16 cellular contexts compared by ENCODE assay signal in genomic region chr6:31179896-31180295, GRCh38. TPM values are rescaled to one million over a fixed set of nuclear protein-coding genes. Genes with fewer than 3 reads are reported as not detected.
DNase-seq lines count a peak whose midpoint lies in the region; ATAC-seq and TF ChIP-seq lines count a peak whose summit lies in the region.
"Had no signal": no experiment of that assay in that cellular context is flagged by ENCODE, and none has a peak within 500 bp of the region (broad histone marks: within the 10 kb centered on the region; RNA-seq: fewer than 3 reads in every experiment).

No MANE protein-coding gene starts in this region.

- intact Hi-C loops in stomach (cut with DNase I; ENCODE audit: low total_unique reads): no loop called here
- intact Hi-C loops in head of caudate nucleus (cut with DNase I): no loop called here

- 90 to 98% (median 95%) methylated on average over 8 of the region's 8 CpGs for WGBS in stomach, 5 donors

- H3K9me3 ChIP-seq in stomach: no peaks in the 10 kb centered on the region
- H3K9me3 ChIP-seq: ovary, suprapubic skin had no signal

- TF ChIP-seq POLR2A in stomach (IDR thresholded peaks at IDR 0.05): no peak

- H3K36me3 Mint-ChIP-seq in activated T-cell treated with anti-CD3 and anti-CD28 coated beads, Interleukin-2, amount 50 U/mL, for 72 hours (ENCODE audit: insufficient read depth in 2 of 2): no peaks in the 10 kb centered on the region
- no peaks in the 10 kb centered on the region for H3K36me3 Mint-ChIP-seq in activated naive CD8-positive, alpha-beta T cell treated with anti-CD3 and anti-CD28 coated beads for 36 hours
- H3K36me3 Mint-ChIP-seq in immature natural killer cell: no peaks in the 10 kb centered on the region

- TF ChIP-seq CTCF in stomach (IDR thresholded peaks at IDR 0.05): no peak

- no peak overlapping the region for H3K27ac Mint-ChIP-seq in activated T-cell treated with anti-CD3 and anti-CD28 coated beads, Interleukin-2, amount 50 U/mL, for 72 hours
- H3K27ac Mint-ChIP-seq in activated naive CD8-positive, alpha-beta T cell treated with anti-CD3 and anti-CD28 coated beads for 36 hours: no peak overlapping the region
- no peak overlapping the region for H3K27ac Mint-ChIP-seq in immature natural killer cell

- H3K4me3 Mint-ChIP-seq in activated T-cell treated with anti-CD3 and anti-CD28 coated beads, Interleukin-2, amount 50 U/mL, for 72 hours: peak overlapping the region; percentile 73 to 85
- H3K4me3 Mint-ChIP-seq in activated naive CD8-positive, alpha-beta T cell treated with anti-CD3 and anti-CD28 coated beads for 36 hours: peak overlapping the region; percentile 81
- peak overlapping the region; percentile 60 to 87 (median 83) for H3K4me3 Mint-ChIP-seq in immature natural killer cell

- H3K27ac ChIP-seq in stomach: peak overlapping the region in 2 of 5 donors; percentile 52 to 55
- H3K27ac ChIP-seq: cardiac muscle cell, ovary, suprapubic skin had no signal

- peaks cover 0 to 34% (median 20%) of the 10 kb centered on the region in 4 donors for H3K36me3 ChIP-seq in stomach
- H3K36me3 ChIP-seq: cardiac muscle cell, ovary had no signal

- peak overlapping the region in 3 of 4 donors; percentile 12 to 47 (median 32) for H3K4me3 ChIP-seq in stomach
- H3K4me3 ChIP-seq: cardiac muscle cell had no signal

- no peaks in the 10 kb centered on the region for H3K27me3 Mint-ChIP-seq in activated T-cell treated with anti-CD3 and anti-CD28 coated beads, Interleukin-2, amount 50 U/mL, for 72 hours (ENCODE audit: low read depth)
- no peaks in the 10 kb centered on the region for H3K27me3 Mint-ChIP-seq in activated naive CD8-positive, alpha-beta T cell treated with anti-CD3 and anti-CD28 coated beads for 36 hours
- peaks cover 0 to 6% (median 3%) of the 10 kb centered on the region in 3 donors for H3K27me3 Mint-ChIP-seq in immature natural killer cell (ENCODE audit: low read depth in 3 of 3)

- peaks cover 25% of the 10 kb centered on the region for H3K4me1 Mint-ChIP-seq in activated T-cell treated with anti-CD3 and anti-CD28 coated beads, Interleukin-2, amount 50 U/mL, for 72 hours (ENCODE audit: low read depth)
- peaks cover 5% of the 10 kb centered on the region for H3K4me1 Mint-ChIP-seq in activated naive CD8-positive, alpha-beta T cell treated with anti-CD3 and anti-CD28 coated beads for 36 hours
- H3K4me1 Mint-ChIP-seq in immature natural killer cell: peaks cover 9 to 19% of the 10 kb centered on the region in 2 donors

- no peak for TF ChIP-seq EP300 in stomach (IDR thresholded peaks at IDR 0.05)

- H3K4me1 ChIP-seq in stomach: peaks cover 33 to 55% (median 47%) of the 10 kb centered on the region in 4 donors

- no peak for DNase-seq in activated T-cell treated with anti-CD3 and anti-CD28 coated beads, Interleukin-2, amount 50 U/mL, for 72 hours
- no peak for DNase-seq in activated T-cell treated with anti-CD3 and anti-CD28 coated beads, Interleukin-2, amount 50 U/mL, for 1 hour
- DNase-seq in activated naive CD8-positive, alpha-beta T cell treated with anti-CD3 and anti-CD28 coated beads for 36 hours: no peak
- no peak for DNase-seq in immature natural killer cell
- no peak for DNase-seq in stomach
- DNase-seq in SHP77 treated with DMSO at 0.1 percent for 48 hours (lab: John Stamatoyannopoulos, UW): no peak
- no peak for DNase-seq in head of caudate nucleus
- DNase-seq: OCI-M1 had no signal

- no peak for ATAC-seq in activated T-cell treated with anti-CD3 and anti-CD28 coated beads, Interleukin-2, amount 50 U/mL, for 72 hours (replicated peaks in 1 of 2)
- no peak for ATAC-seq in HG02981 (IDR thresholded peaks at IDR 0.05; ENCODE audit: unreplicated experiment)

- H3K27me3 ChIP-seq in stomach: no peaks in the 10 kb centered on the region
- H3K27me3 ChIP-seq: cardiac muscle cell, ovary, suprapubic skin had no signal

- no peaks in the 10 kb centered on the region for H3K9me3 Mint-ChIP-seq in activated T-cell treated with anti-CD3 and anti-CD28 coated beads, Interleukin-2, amount 50 U/mL, for 72 hours
- H3K9me3 Mint-ChIP-seq in activated naive CD8-positive, alpha-beta T cell treated with anti-CD3 and anti-CD28 coated beads for 36 hours: no peaks in the 10 kb centered on the region
- no peaks in the 10 kb centered on the region for H3K9me3 Mint-ChIP-seq in immature natural killer cell

RNA-seq across cellular contexts. Expression of gene POU5F1, which starts 9.4 kb away (rescaled TPM):
- total RNA-seq in activated T-cell treated with anti-CD3 and anti-CD28 coated beads, Interleukin-2, amount 50 U/mL, for 72 hours: under 1 TPM in 1 of 2 donors, not detected in 1; 0.09 TPM
- not detected for total RNA-seq in activated naive CD8-positive, alpha-beta T cell treated with anti-CD3 and anti-CD28 coated beads for 36 hours
- polyA plus RNA-seq in immature natural killer cell: under 1 TPM in 1 of 3 donors, not detected in 2; 0.15 TPM
- 100 to 1,000 TPM in 2 of 5 donors, 10 to 100 TPM in 2, not detected in 1; 47.5 to 155 (median 113) TPM for total RNA-seq in stomach
- 10 to 100 TPM in 1 of 3 donors, 1 to 10 TPM in 2; 2.6 to 13.0 (median 6.5) TPM for polyA plus RNA-seq in stomach
- total RNA-seq: A673, glomerular endothelial cell had no signal
- polyA plus RNA-seq: cardiac muscle cell had no signal

RNA-seq across cellular contexts. Expression of gene TCF19, which starts 21.5 kb away (rescaled TPM):
- total RNA-seq in activated T-cell treated with anti-CD3 and anti-CD28 coated beads, Interleukin-2, amount 50 U/mL, for 72 hours: 10 to 100 TPM; 63.8 to 82.7 TPM
- 10 to 100 TPM; 86.1 to 89.8 TPM for total RNA-seq in activated naive CD8-positive, alpha-beta T cell treated with anti-CD3 and anti-CD28 coated beads for 36 hours
- polyA plus RNA-seq in immature natural killer cell: 10 to 100 TPM in 2 of 3 donors, 1 to 10 TPM in 1; 9.4 to 13.7 (median 12.7) TPM
- 10 to 100 TPM in 1 of 5 donors, 1 to 10 TPM in 4; 5.8 to 16.1 (median 7.1) TPM for total RNA-seq in stomach
- polyA plus RNA-seq in stomach: 1 to 10 TPM; 5.0 to 7.7 (median 7.7) TPM

RNA-seq across cellular contexts. Expression of gene CCHCR1, which starts 22.3 kb away (rescaled TPM):
- 10 to 100 TPM; 47.5 to 64.2 TPM for total RNA-seq in activated T-cell treated with anti-CD3 and anti-CD28 coated beads, Interleukin-2, amount 50 U/mL, for 72 hours
- 10 to 100 TPM; 43.0 to 46.6 TPM for total RNA-seq in activated naive CD8-positive, alpha-beta T cell treated with anti-CD3 and anti-CD28 coated beads for 36 hours
- polyA plus RNA-seq in immature natural killer cell (1 to 10 TPM in 2 of 3 donors, under 1 TPM in 1; 0.42 to 6.1 (median 4.8) TPM), stomach (10 to 100 TPM; 11.8 to 21.0 (median 12.3) TPM)
- total RNA-seq in stomach: 100 to 1,000 TPM in 1 of 5 donors, 10 to 100 TPM in 3, 1 to 10 TPM in 1; 9.7 to 201 (median 24.5) TPM

RNA-seq across cellular contexts. Expression of gene PSORS1C2, which starts 41.0 kb away (rescaled TPM):
- not detected for total RNA-seq in activated T-cell treated with anti-CD3 and anti-CD28 coated beads, Interleukin-2, amount 50 U/mL, for 72 hours
- total RNA-seq in activated naive CD8-positive, alpha-beta T cell treated with anti-CD3 and anti-CD28 coated beads for 36 hours: not detected
- polyA plus RNA-seq in immature natural killer cell (not detected), stomach (1 to 10 TPM in 1 of 3 donors, not detected in 2; 1.6 TPM)
- total RNA-seq in stomach: under 1 TPM in 1 of 5 donors, not detected in 4; 0.73 TPM
- total RNA-seq: A673, cardiac muscle cell, Daoy, glomerular endothelial cell, LHCN-M2, ovary had no signal
- polyA plus RNA-seq: cardiac muscle cell, ovary had no signal

RNA-seq across cellular contexts. Expression of gene CDSN, which starts 59.6 kb away (rescaled TPM):
- not detected for total RNA-seq in activated T-cell treated with anti-CD3 and anti-CD28 coated beads, Interleukin-2, amount 50 U/mL, for 72 hours
- total RNA-seq in activated naive CD8-positive, alpha-beta T cell treated with anti-CD3 and anti-CD28 coated beads for 36 hours: not detected
- polyA plus RNA-seq in immature natural killer cell (not detected), stomach (under 1 TPM in 1 of 3 donors, not detected in 2; 0.05 TPM)
- not detected for total RNA-seq in stomach
- total RNA-seq: A673, cardiac muscle cell, Daoy, glomerular endothelial cell, LHCN-M2 had no signal
- polyA plus RNA-seq: cardiac muscle cell had no signal
